1 cellular context compared by ENCODE assay signal in the genomic region with DNA sequence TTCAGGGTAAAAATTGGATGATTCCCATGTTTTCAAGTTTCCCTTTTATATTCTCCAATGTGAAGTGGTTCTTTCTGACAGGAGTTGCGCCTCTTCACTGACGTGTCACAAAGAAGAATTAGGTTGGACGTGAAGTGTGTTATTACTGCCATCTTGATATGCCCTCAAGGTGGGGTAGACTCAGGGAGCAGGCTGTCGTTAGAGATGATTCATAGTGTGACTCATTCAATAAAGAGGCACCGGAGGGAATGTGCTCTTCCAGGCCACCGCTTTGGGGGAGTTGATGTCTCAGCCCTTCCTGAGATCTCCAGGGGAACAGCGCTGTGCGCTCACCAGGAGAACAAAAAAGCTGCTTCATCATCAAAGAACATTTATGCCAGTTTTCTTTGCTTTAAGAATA.
TF ChIP-seq lines count a peak whose summit lies in the region.

No MANE protein-coding gene starts in this region.

TF ChIP-seq in K562, 482 proteins besides CTCF, POLR2A, EP300 and RAD21 (continued from another document and continues in another):
- TF ChIP-seq RBM14 (IDR thresholded peaks at IDR 0.05; ENCODE audit: borderline replicate concordance, insufficient read depth, low read depth, low read length) (no peak), SMARCC2 (IDR thresholded peaks at IDR 0.05; ENCODE audit: low read depth) (peak; percentile 83; the same call in 1 of the 2 replicates), LEF1 (IDR thresholded peaks at IDR 0.05) (peak; percentile 63; the same call in 1 of the 2 replicates), SRSF9 (IDR thresholded peaks at IDR 0.05; ENCODE audit: borderline replicate concordance, low read depth, low read length) (no peak), POU5F1 (IDR thresholded peaks at IDR 0.05; ENCODE audit: borderline replicate concordance, low read depth, low read length, partially characterized antibody) (no peak), ELF4 (CRISPR knock-in tag; IDR thresholded peaks at IDR 0.05) (no peak), EHMT2 (IDR thresholded peaks at IDR 0.05) (peak; percentile 43; the same call in 1 of the 2 replicates), PCBP2 (IDR thresholded peaks at IDR 0.05; ENCODE audit: low read depth, low read length, poor library complexity, severe bottlenecking) (no peak), KDM5B (IDR thresholded peaks at IDR 0.05; ENCODE audit: insufficient replicate concordance, low read depth, low read length) (no peak), FOS (IDR thresholded peaks at IDR 0.05; ENCODE audit: extremely low read depth, insufficient read length) (peak; percentile 79), FOSL1 (tag; conservative IDR thresholded peaks at IDR 0.05) (peak; percentile 99), EP400 (IDR thresholded peaks at IDR 0.05) (peak; percentile 39; the same call in 1 of the 2 replicates), ZNF445 (CRISPR knock-in tag; IDR thresholded peaks at IDR 0.05; ENCODE audit: low read depth) (no peak), SOX6 (IDR thresholded peaks at IDR 0.05) (peak; percentile 65), JUN (IDR thresholded peaks at IDR 0.05; ENCODE audit: borderline replicate concordance, low read depth, low read length) (peak; percentile 96), JUN (CRISPR knock-in tag; IDR thresholded peaks at IDR 0.05; ENCODE audit: borderline replicate concordance) (no peak), NEUROD1 (IDR thresholded peaks at IDR 0.05; ENCODE audit: borderline replicate concordance, low read depth, low read length, partially characterized antibody) (peak; percentile 27), NCOA2 (IDR thresholded peaks at IDR 0.05; ENCODE audit: partially characterized antibody in 2 of 2) (no peak), MECOM (CRISPR knock-in tag; IDR thresholded peaks at IDR 0.05) (no peak), ZEB2 (IDR thresholded peaks at IDR 0.05) (peak; percentile 89), ZNF75A (CRISPR knock-in tag; IDR thresholded peaks at IDR 0.05) (no peak), HDAC1 (IDR thresholded peaks at IDR 0.05) (peak in 1 of 2 experiments; percentile 21; a peak in 1 of 4 replicates), KHSRP (IDR thresholded peaks at IDR 0.05) (no peak), PBX2 (CRISPR knock-in tag; IDR thresholded peaks at IDR 0.05; ENCODE audit: low read depth) (no peak), PBX2 (tag; conservative IDR thresholded peaks at IDR 0.05; ENCODE audit: low read depth) (peak; percentile 82), ATF7 (IDR thresholded peaks at IDR 0.05) (peak; percentile 80), MAX (CRISPR knock-in tag; IDR thresholded peaks at IDR 0.05) (0 out of 2 replicates have a peak, but pooled peaks have one; percentile 40), SMARCE1 (IDR thresholded peaks at IDR 0.05) (peak; percentile 96), CREM (IDR thresholded peaks at IDR 0.05; ENCODE audit: low read depth) (peak; percentile 73), BHLHE40 (IDR thresholded peaks at IDR 0.05; ENCODE audit: low read length) (peak; percentile 58), TEAD4 (IDR thresholded peaks at IDR 0.05; ENCODE audit: low read length) (peak; percentile 61), TEAD4 (CRISPR knock-in tag; IDR thresholded peaks at IDR 0.05; ENCODE audit: borderline replicate concordance) (no peak), CHD7 (IDR thresholded peaks at IDR 0.05; ENCODE audit: low read depth, low read length) (no peak), NR4A1 (CRISPR knock-in tag; IDR thresholded peaks at IDR 0.05) (no peak), NR4A1 (tag; IDR thresholded peaks at IDR 0.05) (no peak), ARHGAP35 (IDR thresholded peaks at IDR 0.05; ENCODE audit: partially characterized antibody) (no peak), ZFP36 (IDR thresholded peaks at IDR 0.05; ENCODE audit: low read depth, low read length, partially characterized antibody) (no peak), KLF13 (tag; IDR thresholded peaks at IDR 0.05; ENCODE audit: borderline replicate concordance, low read depth) (no peak), ETV6 (IDR thresholded peaks at IDR 0.05; ENCODE audit: borderline replicate concordance in 1 of 2, low read depth in 2 of 2, low read length in 1 of 2) (no peak), ETV6 (CRISPR knock-in tag; IDR thresholded peaks at IDR 0.05; ENCODE audit: borderline replicate concordance) (no peak)
- TF ChIP-seq, protein P1, sequence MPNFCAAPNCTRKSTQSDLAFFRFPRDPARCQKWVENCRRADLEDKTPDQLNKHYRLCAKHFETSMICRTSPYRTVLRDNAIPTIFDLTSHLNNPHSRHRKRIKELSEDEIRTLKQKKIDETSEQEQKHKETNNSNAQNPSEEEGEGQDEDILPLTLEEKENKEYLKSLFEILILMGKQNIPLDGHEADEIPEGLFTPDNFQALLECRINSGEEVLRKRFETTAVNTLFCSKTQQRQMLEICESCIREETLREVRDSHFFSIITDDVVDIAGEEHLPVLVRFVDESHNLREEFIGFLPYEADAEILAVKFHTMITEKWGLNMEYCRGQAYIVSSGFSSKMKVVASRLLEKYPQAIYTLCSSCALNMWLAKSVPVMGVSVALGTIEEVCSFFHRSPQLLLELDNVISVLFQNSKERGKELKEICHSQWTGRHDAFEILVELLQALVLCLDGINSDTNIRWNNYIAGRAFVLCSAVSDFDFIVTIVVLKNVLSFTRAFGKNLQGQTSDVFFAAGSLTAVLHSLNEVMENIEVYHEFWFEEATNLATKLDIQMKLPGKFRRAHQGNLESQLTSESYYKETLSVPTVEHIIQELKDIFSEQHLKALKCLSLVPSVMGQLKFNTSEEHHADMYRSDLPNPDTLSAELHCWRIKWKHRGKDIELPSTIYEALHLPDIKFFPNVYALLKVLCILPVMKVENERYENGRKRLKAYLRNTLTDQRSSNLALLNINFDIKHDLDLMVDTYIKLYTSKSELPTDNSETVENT (CRISPR knock-in tag; IDR thresholded peaks at IDR 0.05): no peak
- TF ChIP-seq, protein P2, sequence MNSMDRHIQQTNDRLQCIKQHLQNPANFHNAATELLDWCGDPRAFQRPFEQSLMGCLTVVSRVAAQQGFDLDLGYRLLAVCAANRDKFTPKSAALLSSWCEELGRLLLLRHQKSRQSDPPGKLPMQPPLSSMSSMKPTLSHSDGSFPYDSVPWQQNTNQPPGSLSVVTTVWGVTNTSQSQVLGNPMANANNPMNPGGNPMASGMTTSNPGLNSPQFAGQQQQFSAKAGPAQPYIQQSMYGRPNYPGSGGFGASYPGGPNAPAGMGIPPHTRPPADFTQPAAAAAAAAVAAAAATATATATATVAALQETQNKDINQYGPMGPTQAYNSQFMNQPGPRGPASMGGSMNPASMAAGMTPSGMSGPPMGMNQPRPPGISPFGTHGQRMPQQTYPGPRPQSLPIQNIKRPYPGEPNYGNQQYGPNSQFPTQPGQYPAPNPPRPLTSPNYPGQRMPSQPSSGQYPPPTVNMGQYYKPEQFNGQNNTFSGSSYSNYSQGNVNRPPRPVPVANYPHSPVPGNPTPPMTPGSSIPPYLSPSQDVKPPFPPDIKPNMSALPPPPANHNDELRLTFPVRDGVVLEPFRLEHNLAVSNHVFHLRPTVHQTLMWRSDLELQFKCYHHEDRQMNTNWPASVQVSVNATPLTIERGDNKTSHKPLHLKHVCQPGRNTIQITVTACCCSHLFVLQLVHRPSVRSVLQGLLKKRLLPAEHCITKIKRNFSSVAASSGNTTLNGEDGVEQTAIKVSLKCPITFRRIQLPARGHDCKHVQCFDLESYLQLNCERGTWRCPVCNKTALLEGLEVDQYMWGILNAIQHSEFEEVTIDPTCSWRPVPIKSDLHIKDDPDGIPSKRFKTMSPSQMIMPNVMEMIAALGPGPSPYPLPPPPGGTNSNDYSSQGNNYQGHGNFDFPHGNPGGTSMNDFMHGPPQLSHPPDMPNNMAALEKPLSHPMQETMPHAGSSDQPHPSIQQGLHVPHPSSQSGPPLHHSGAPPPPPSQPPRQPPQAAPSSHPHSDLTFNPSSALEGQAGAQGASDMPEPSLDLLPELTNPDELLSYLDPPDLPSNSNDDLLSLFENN (IDR thresholded peaks at IDR 0.05; ENCODE audit: low read depth in 2 of 2, low read length in 2 of 2): no peak
- TF ChIP-seq, protein P3, sequence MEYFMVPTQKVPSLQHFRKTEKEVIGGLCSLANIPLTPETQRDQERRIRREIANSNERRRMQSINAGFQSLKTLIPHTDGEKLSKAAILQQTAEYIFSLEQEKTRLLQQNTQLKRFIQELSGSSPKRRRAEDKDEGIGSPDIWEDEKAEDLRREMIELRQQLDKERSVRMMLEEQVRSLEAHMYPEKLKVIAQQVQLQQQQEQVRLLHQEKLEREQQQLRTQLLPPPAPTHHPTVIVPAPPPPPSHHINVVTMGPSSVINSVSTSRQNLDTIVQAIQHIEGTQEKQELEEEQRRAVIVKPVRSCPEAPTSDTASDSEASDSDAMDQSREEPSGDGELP (CRISPR knock-in tag; IDR thresholded peaks at IDR 0.05; ENCODE audit: borderline replicate concordance): no peak
